ENCODE assay signal across 16 cellular contexts in the genomic region with DNA sequence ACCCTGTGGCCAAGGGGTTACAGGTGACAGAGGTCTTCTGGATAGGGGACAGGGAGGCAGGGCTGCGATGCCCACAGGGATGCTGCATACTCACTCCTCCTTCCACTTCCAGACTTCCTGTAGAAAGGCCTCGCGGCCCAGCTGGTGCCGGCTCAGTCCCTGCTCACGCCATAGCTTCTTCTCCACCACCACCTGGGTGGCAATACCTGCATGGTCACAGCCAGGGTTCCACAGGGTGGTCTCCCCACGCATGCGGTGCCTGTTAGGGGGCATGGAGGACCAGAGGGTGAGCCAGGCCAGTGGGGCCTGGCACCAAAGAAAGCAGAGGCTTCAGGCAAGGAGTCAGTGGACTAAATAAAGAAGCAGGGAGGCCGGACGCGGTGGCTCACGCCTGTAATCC. TPM values are rescaled to one million over a fixed set of nuclear protein-coding genes. Genes with fewer than 3 reads are reported as not detected.
DNase-seq lines count a peak whose midpoint lies in the region; ATAC-seq, FAIRE-seq and TF ChIP-seq lines count a peak whose summit lies in the region.
"Had no signal": no experiment of that assay in that cellular context is flagged by ENCODE, and none has a peak within 500 bp of the region (broad histone marks: within the 10 kb centered on the region; RNA-seq: fewer than 3 reads in every experiment).

No MANE protein-coding gene starts in this region.

- TF ChIP-seq POLR2A in K562 (conservative IDR thresholded peaks at IDR 0.05) = no peak

- H3K9ac ChIP-seq in K562 (ENCODE audit: insufficient read depth in 1 of 2, low read depth in 2 of 2, low read length in 2 of 2) (peak overlapping the region in 1 of 2 experiments; percentile 70; a peak in 2 of 4 replicates), kidney (ENCODE audit: low read length in 2 of 2) (no peak overlapping the region), trophoblast cell (ENCODE audit: low read length) (no peak overlapping the region)

- no peak for ATAC-seq in K562
- no peak for ATAC-seq in stimulated activated naive CD8-positive, alpha-beta T cell treated with anti-CD3 and anti-CD28 coated beads, Interleukin-15, amount 100 ng/mL, for 72 hours
- ATAC-seq in HG03045 (IDR thresholded peaks at IDR 0.05; ENCODE audit: unreplicated experiment) = no peak
- no peak for ATAC-seq in T-helper 17 cell
- ATAC-seq: A549 had no signal

- in situ Hi-C loops in K562 (cut with MboI) = no loop called here

- H4K8ac ChIP-seq in trophoblast cell (ENCODE audit: low read depth, low read length) = no peak overlapping the region

- WGBS in K562 (ENCODE audit: insufficient coverage, low coverage, missing lambda C conversion rate) = 95% methylated on average over 11 of the region's 11 CpGs
- WGBS in trophoblast cell (ENCODE audit: extremely low coverage, insufficient coverage, insufficient read length) = no CpG with 5 or more reads among the region's 11 CpGs

- CTCF ChIA-PET in K562 (lab: Yijun Ruan, JAX; ENCODE audit: low intra/inter-chr PET ratio) = no interaction called here

- H3K9me3 ChIP-seq in K562 (replicated peaks; ENCODE audit: control insufficient read depth, insufficient read depth, low read depth, low read length) (no peaks in the 10 kb centered on the region), kidney (ENCODE audit: control insufficient read depth in 1 of 2, low read length in 2 of 2) (no peaks in the 10 kb centered on the region), trophoblast cell (ENCODE audit: insufficient read depth, low read depth, low read length) (no peaks in the 10 kb centered on the region), T-helper 17 cell (ENCODE audit: control insufficient read depth, low read length, poor library complexity, severe bottlenecking) (no peaks in the 10 kb centered on the region)
- H3K9me3 ChIP-seq: A549, Caco-2 had no signal

- no peak overlapping the region for H4K12ac ChIP-seq in trophoblast cell (ENCODE audit: low read depth, low read length)

- TF ChIP-seq CTCF in K562 (IDR thresholded peaks at IDR 0.05 in 2 of 3, conservative IDR thresholded peaks at IDR 0.05 in 1 of 3; ENCODE audit: insufficient read depth in 2 of 3, low read depth in 1 of 3, low read length in 3 of 3) (no peak), kidney (IDR thresholded peaks at IDR 0.05; ENCODE audit: borderline replicate concordance, extremely low read depth, insufficient read depth) (no peak)

- H3K4ac ChIP-seq in trophoblast cell (ENCODE audit: low read depth, low read length) = no peak overlapping the region

- H3K4me3 Mint-ChIP-seq in stimulated activated naive CD8-positive, alpha-beta T cell treated with anti-CD3 and anti-CD28 coated beads, Interleukin-15, amount 100 ng/mL, for 72 hours = no peak overlapping the region
- H3K4me3 Mint-ChIP-seq in T-helper 17 cell = no peak overlapping the region
- H3K4me3 Mint-ChIP-seq: CD14-positive monocyte; CD8-positive, alpha-beta memory T cell had no signal

- no peaks in the 10 kb centered on the region for H4K20me1 ChIP-seq in K562 (replicated peaks; ENCODE audit: control insufficient read depth, insufficient read depth, low read length)

- H2BK5ac ChIP-seq in trophoblast cell (ENCODE audit: low read depth, low read length, poor library complexity) = no peak overlapping the region

- no peaks in the 10 kb centered on the region for H3K9me1 ChIP-seq in K562 (ENCODE audit: control insufficient read depth, insufficient read depth, low read length)

- H2BK12ac ChIP-seq in trophoblast cell (ENCODE audit: low read length) = no peak overlapping the region

- peaks cover 93% of the 10 kb centered on the region for H3K36me3 ChIP-seq in K562 (ENCODE audit: control insufficient read depth, insufficient read depth, low read length)
- peaks cover 15 to 18% of the 10 kb centered on the region in 2 donors for H3K36me3 ChIP-seq in kidney (ENCODE audit: control insufficient read depth in 1 of 2, insufficient read depth in 2 of 2, low read length in 2 of 2)
- peaks cover 52% of the 10 kb centered on the region in 2 experiments for H3K36me3 ChIP-seq in trophoblast cell (ENCODE audit: control insufficient read depth in 1 of 2, insufficient read depth in 2 of 2, low read length in 2 of 2)

- no peak for DNase-seq in K562 (ENCODE audit: extremely low read depth in 1 of 4, low spot score in 3 of 4)
- DNase-seq in kidney = peak; percentile 51
- no peak for DNase-seq in trophoblast cell
- DNase-seq in stimulated activated naive CD8-positive, alpha-beta T cell treated with anti-CD3 and anti-CD28 coated beads, Interleukin-15, amount 100 ng/mL, for 72 hours = no peak
- DNase-seq in T-helper 17 cell = no peak
- DNase-seq: Caco-2; CD8-positive, alpha-beta memory T cell; DND-41; GDM1; IMR-90; KG1 had no signal

- TF ChIP-seq RAD21 in K562 (CRISPR knock-in tag; conservative IDR thresholded peaks at IDR 0.05 in 1 of 2, IDR thresholded peaks at IDR 0.05 in 1 of 2) = no peak

- H3K79me2 ChIP-seq in K562 (ENCODE audit: control insufficient read depth, insufficient read depth, low read length) (peaks cover 7% of the 10 kb centered on the region), trophoblast cell (ENCODE audit: control insufficient read depth, insufficient read depth, low read length, poor library complexity) (no peaks in the 10 kb centered on the region)

- H3K36me3 Mint-ChIP-seq in T-helper 17 cell (ENCODE audit: low read depth) = peaks cover 3% of the 10 kb centered on the region

- FAIRE-seq in K562 (lab: Jason Lieb, UNC) (no peak), kidney (lab: Jason Lieb, UNC) (no peak)
- FAIRE-seq: A549, GM12892, GM19239 had no signal

- H3K9me3 Mint-ChIP-seq in stimulated activated naive CD8-positive, alpha-beta T cell treated with anti-CD3 and anti-CD28 coated beads, Interleukin-15, amount 100 ng/mL, for 72 hours = no peaks in the 10 kb centered on the region
- H3K9me3 Mint-ChIP-seq: CD14-positive monocyte; CD8-positive, alpha-beta memory T cell had no signal

- H3K4me1 Mint-ChIP-seq in stimulated activated naive CD8-positive, alpha-beta T cell treated with anti-CD3 and anti-CD28 coated beads, Interleukin-15, amount 100 ng/mL, for 72 hours = no peaks in the 10 kb centered on the region
- peaks cover 5% of the 10 kb centered on the region for H3K4me1 Mint-ChIP-seq in T-helper 17 cell

- H3K14ac ChIP-seq in trophoblast cell (ENCODE audit: low read length) = no peak overlapping the region

- no peak overlapping the region for H3K4me3 ChIP-seq in K562
- no peak overlapping the region for H3K4me3 ChIP-seq in kidney (ENCODE audit: low read length in 2 of 2)
- peak overlapping the region; percentile 26 for H3K4me3 ChIP-seq in trophoblast cell (ENCODE audit: low read depth, low read length)
- H3K4me3 ChIP-seq: A549 had no signal

- H2BK120ac ChIP-seq in trophoblast cell (ENCODE audit: insufficient read depth, low read length, poor library complexity) = no peak overlapping the region

- no peak overlapping the region for H3K23ac ChIP-seq in trophoblast cell (ENCODE audit: low read length)

- no peak overlapping the region for H2AFZ ChIP-seq in K562 (ENCODE audit: low read depth, low read length)
- no peak overlapping the region for H2AFZ ChIP-seq in trophoblast cell (ENCODE audit: insufficient read depth, low read length, poor library complexity)

- no peaks in the 10 kb centered on the region for H3K27me3 Mint-ChIP-seq in stimulated activated naive CD8-positive, alpha-beta T cell treated with anti-CD3 and anti-CD28 coated beads, Interleukin-15, amount 100 ng/mL, for 72 hours
- no peaks in the 10 kb centered on the region for H3K27me3 Mint-ChIP-seq in T-helper 17 cell
- H3K27me3 Mint-ChIP-seq: CD8-positive, alpha-beta memory T cell had no signal

- H3K79me1 ChIP-seq in trophoblast cell (ENCODE audit: low read length) = no peaks in the 10 kb centered on the region

- no peak overlapping the region for H4K91ac ChIP-seq in trophoblast cell (ENCODE audit: low read depth, low read length)

- H3K4me2 ChIP-seq in K562 (ENCODE audit: insufficient read depth, low read length) (no peak overlapping the region), trophoblast cell (ENCODE audit: low read length) (no peak overlapping the region)
- H3K4me2 ChIP-seq: A549 had no signal

- peaks cover 0 to 22% of the 10 kb centered on the region in 2 experiments; a peak in 1 of 5 replicates for H3K4me1 ChIP-seq in K562 (replicated peaks in 1 of 2; ENCODE audit: control insufficient read depth in 2 of 2, insufficient read depth in 2 of 2, low read length in 2 of 2)
- no peaks in the 10 kb centered on the region for H3K4me1 ChIP-seq in kidney (ENCODE audit: control insufficient read depth in 1 of 2, insufficient read depth in 1 of 2, low read depth in 1 of 2, low read length in 2 of 2)
- no peaks in the 10 kb centered on the region for H3K4me1 ChIP-seq in trophoblast cell (ENCODE audit: control insufficient read depth in 1 of 2, insufficient read depth in 2 of 2, low read length in 2 of 2)
- H3K4me1 ChIP-seq: A549, Caco-2 had no signal

- H3K27ac ChIP-seq in K562 (ENCODE audit: extremely low read depth, low read depth, low read length) (no peak overlapping the region; the same call in 2 of the 3 replicates), kidney (ENCODE audit: low read depth in 2 of 2, low read length in 2 of 2) (no peak overlapping the region), trophoblast cell (ENCODE audit: low read depth, low read length) (no peak overlapping the region)
- H3K27ac ChIP-seq: A549 had no signal

- no TSS peak for BruUV-seq in K562 (replicated peaks; lab: Mats Ljungman, UMichigan)

- POLR2A ChIA-PET in K562 (lab: Yijun Ruan, JAX) = interaction anchor here (0.6 to 2.4 kb wide), 12 partner anchors 10 to 191 kb away, joined by 3 to 10 read pairs (median 4); partner anchors contain the start of genes BAG6, HSPA1B and LSM2

- no peak for TF ChIP-seq EP300 in K562 (IDR thresholded peaks at IDR 0.05; ENCODE audit: low read length)

- H3K27ac Mint-ChIP-seq in stimulated activated naive CD8-positive, alpha-beta T cell treated with anti-CD3 and anti-CD28 coated beads, Interleukin-15, amount 100 ng/mL, for 72 hours = no peak overlapping the region
- H3K27ac Mint-ChIP-seq in T-helper 17 cell = no peak overlapping the region

- H3K18ac ChIP-seq in trophoblast cell (ENCODE audit: low read length) = no peak overlapping the region

- intact Hi-C loops in K562 (cut with micrococcal nuclease) (no loop called here), kidney (cut with DNase I) (no loop called here)

- no peak overlapping the region for H2AK5ac ChIP-seq in trophoblast cell (ENCODE audit: low read length)

- H3K27me3 ChIP-seq in K562 (ENCODE audit: control insufficient read depth in 2 of 2, insufficient read depth in 2 of 2, low read length in 2 of 2) = no peaks in the 10 kb centered on the region
- H3K27me3 ChIP-seq in trophoblast cell (ENCODE audit: insufficient read depth, low read length) = no peaks in the 10 kb centered on the region

RNA-seq across cellular contexts. Expression of gene VWA7, which starts 8.3 kb away (rescaled TPM):
- 12.4 and 19.7 TPM in 2 replicates for total RNA-seq in K562 (2011; cell fraction: chromatin; rRNA removed; ENCODE audit: low replicate concordance)
- 11.3 and 16.5 TPM in 2 replicates for total RNA-seq in K562 (2011; cell fraction: nucleolus; rRNA removed)
- 10.5 and 14.0 TPM in 2 replicates for total RNA-seq in K562 (2011; cell fraction: nucleoplasm; rRNA removed)
- total RNA-seq in K562 (2014; rRNA removed) (0.65 and 0.68 TPM in 2 replicates), K562 (2014; rRNA removed; fragmentation: Illumina TruSeq; extraction: Trizol) (0.70 and 0.95 TPM in 2 replicates), K562 (2015; rRNA removed; fragmentation: Illumina TruSeq; extraction: Trizol) (0.36 and 0.49 TPM in 2 replicates), K562 (2021) (1.8 and 2.9 TPM in 2 replicates), kidney (32.5 TPM), T-helper 17 cell (1 to 10 TPM; 2.8 to 2.9 TPM)
- polyA plus RNA-seq in K562 (2011; rRNA removed) (1.0 and 1.7 TPM in 2 replicates), K562 (2014; fragmentation: Illumina TruSeq; extraction: Trizol) (1.1 and 1.3 TPM in 2 replicates), K562 (2014; fragmentation: Nextera tagmentation; extraction: Ambion mirVana) (under 1 TPM; 0.18 to 0.32 TPM), K562 (2014; rRNA removed) (2.4 and 3.0 TPM in 2 replicates), kidney (ENCODE audit: insufficient read depth, low read depth, low replicate concordance) (10.2 TPM)
- polyA plus RNA-seq in K562 (2011; cell fraction: cytosol; rRNA removed) = 0.83 and 2.5 TPM in 2 replicates
- polyA plus RNA-seq in K562 (2011; cell fraction: nucleus; rRNA removed) = 6.5 and 17.2 TPM in 2 replicates
- polyA plus RNA-seq in K562 (2012) = 2.2 and 4.0 TPM in 2 replicates
- 0.33 and 1.4 TPM in 2 replicates for polyA minus RNA-seq in K562 (2011; rRNA and poly(A)+ RNA removed)
- 0.55 and 2.2 TPM in 2 replicates for polyA minus RNA-seq in K562 (2011; cell fraction: cytosol; rRNA and poly(A)+ RNA removed)
- 3.7 and 4.3 TPM in 2 replicates for polyA minus RNA-seq in K562 (2011; cell fraction: nucleus; rRNA and poly(A)+ RNA removed)
- 0.36 and 0.56 TPM in 2 replicates for polyA plus RNA-seq in trophoblast cell (2013)
- polyA plus RNA-seq: CD14-positive monocyte had no signal

RNA-seq across cellular contexts. Expression of gene VARS1, which starts 10.1 kb away (rescaled TPM):
- total RNA-seq in K562 (2011; cell fraction: chromatin; rRNA removed; ENCODE audit: low replicate concordance) = 246 and 727 TPM in 2 replicates
- 447 and 517 TPM in 2 replicates for total RNA-seq in K562 (2011; cell fraction: nucleolus; rRNA removed)
- total RNA-seq in K562 (2011; cell fraction: nucleoplasm; rRNA removed) = 263 and 281 TPM in 2 replicates
- total RNA-seq in K562 (2014; rRNA removed) (155 and 210 TPM in 2 replicates), K562 (2014; rRNA removed; fragmentation: Illumina TruSeq; extraction: Trizol) (187 and 202 TPM in 2 replicates), K562 (2015; rRNA removed; fragmentation: Illumina TruSeq; extraction: Trizol) (128 and 130 TPM in 2 replicates), K562 (2021) (484 and 488 TPM in 2 replicates), kidney (79.0 TPM), T-helper 17 cell (10 to 100 TPM; 58.0 to 73.7 TPM)
- polyA plus RNA-seq in K562 (2011; rRNA removed) (37.9 and 95.1 TPM in 2 replicates), K562 (2014; fragmentation: Illumina TruSeq; extraction: Trizol) (282 and 332 TPM in 2 replicates), K562 (2014; fragmentation: Nextera tagmentation; extraction: Ambion mirVana) (10 to 100 TPM in 1 of 2 experiments, 1 to 10 TPM in 1; 2.9 to 10.4 TPM), K562 (2014; rRNA removed) (128 and 129 TPM in 2 replicates), kidney (ENCODE audit: insufficient read depth, low read depth, low replicate concordance) (30.3 TPM)
- 43.0 and 64.6 TPM in 2 replicates for polyA plus RNA-seq in K562 (2011; cell fraction: cytosol; rRNA removed)
- polyA plus RNA-seq in K562 (2011; cell fraction: nucleus; rRNA removed) = 313 and 459 TPM in 2 replicates
- 232 and 255 TPM in 2 replicates for polyA plus RNA-seq in K562 (2012)
- 80.3 and 127 TPM in 2 replicates for polyA minus RNA-seq in K562 (2011; rRNA and poly(A)+ RNA removed)
- 209 and 273 TPM in 2 replicates for polyA minus RNA-seq in K562 (2011; cell fraction: cytosol; rRNA and poly(A)+ RNA removed)
- polyA minus RNA-seq in K562 (2011; cell fraction: nucleus; rRNA and poly(A)+ RNA removed) = 119 and 142 TPM in 2 replicates
- polyA plus RNA-seq in trophoblast cell (2013) = 39.7 and 43.2 TPM in 2 replicates

RNA-seq across cellular contexts. Expression of gene LSM2, which starts 21.3 kb away (rescaled TPM):
- total RNA-seq in K562 (2011; cell fraction: chromatin; rRNA removed; ENCODE audit: low replicate concordance) = 30.0 and 54.3 TPM in 2 replicates
- 63.9 and 68.4 TPM in 2 replicates for total RNA-seq in K562 (2011; cell fraction: nucleolus; rRNA removed)
- total RNA-seq in K562 (2011; cell fraction: nucleoplasm; rRNA removed) = 72.4 and 107 TPM in 2 replicates
- total RNA-seq in K562 (2014; rRNA removed) = 163 and 271 TPM in 2 replicates
- 244 and 250 TPM in 2 replicates for total RNA-seq in K562 (2014; rRNA removed; fragmentation: Illumina TruSeq; extraction: Trizol)
- 195 and 196 TPM in 2 replicates for total RNA-seq in K562 (2015; rRNA removed; fragmentation: Illumina TruSeq; extraction: Trizol)
- total RNA-seq in K562 (2021) = 223 and 232 TPM in 2 replicates
- 154 and 184 TPM in 2 replicates for polyA plus RNA-seq in K562 (2011; rRNA removed)
- 318 and 368 TPM in 2 replicates for polyA plus RNA-seq in K562 (2011; cell fraction: cytosol; rRNA removed)
- polyA plus RNA-seq in K562 (2011; cell fraction: nucleus; rRNA removed) = 114 and 133 TPM in 2 replicates
- polyA plus RNA-seq in K562 (2012) = 208 and 220 TPM in 2 replicates
- 223 and 256 TPM in 2 replicates for polyA plus RNA-seq in K562 (2014; fragmentation: Illumina TruSeq; extraction: Trizol)
- polyA plus RNA-seq in K562 (2014; fragmentation: Nextera tagmentation; extraction: Ambion mirVana) = 100 to 1,000 TPM; 405 to 407 TPM
- polyA plus RNA-seq in K562 (2014; rRNA removed) = 159 and 218 TPM in 2 replicates
- polyA minus RNA-seq in K562 (2011; rRNA and poly(A)+ RNA removed) = 135 and 188 TPM in 2 replicates
- 127 and 129 TPM in 2 replicates for polyA minus RNA-seq in K562 (2011; cell fraction: cytosol; rRNA and poly(A)+ RNA removed)
- 13.7 and 23.7 TPM in 2 replicates for polyA minus RNA-seq in K562 (2011; cell fraction: nucleus; rRNA and poly(A)+ RNA removed)
- total RNA-seq in kidney = 41.6 TPM
- polyA plus RNA-seq in kidney (ENCODE audit: insufficient read depth, low read depth, low replicate concordance) = 70.6 TPM
- polyA plus RNA-seq in trophoblast cell (2013) = 109 and 111 TPM in 2 replicates
- 10 to 100 TPM; 20.9 to 22.5 TPM for total RNA-seq in T-helper 17 cell

RNA-seq across cellular contexts. Expression of gene SAPCD1, which starts 23.0 kb away (rescaled TPM):
- 127 and 183 TPM in 2 replicates for total RNA-seq in K562 (2011; cell fraction: chromatin; rRNA removed; ENCODE audit: low replicate concordance)
- 43.2 and 49.2 TPM in 2 replicates for total RNA-seq in K562 (2011; cell fraction: nucleolus; rRNA removed)
- total RNA-seq in K562 (2011; cell fraction: nucleoplasm; rRNA removed) = 129 and 205 TPM in 2 replicates
- 5.9 and 6.5 TPM in 2 replicates for total RNA-seq in K562 (2014; rRNA removed)
- 7.0 and 7.4 TPM in 2 replicates for total RNA-seq in K562 (2014; rRNA removed; fragmentation: Illumina TruSeq; extraction: Trizol)
- total RNA-seq in K562 (2015; rRNA removed; fragmentation: Illumina TruSeq; extraction: Trizol) = 5.8 and 7.5 TPM in 2 replicates
- 13.4 and 15.8 TPM in 2 replicates for total RNA-seq in K562 (2021)
- polyA plus RNA-seq in K562 (2011; rRNA removed) = 11.7 and 17.8 TPM in 2 replicates
- 4.3 and 5.0 TPM in 2 replicates for polyA plus RNA-seq in K562 (2011; cell fraction: cytosol; rRNA removed)
- 169 and 188 TPM in 2 replicates for polyA plus RNA-seq in K562 (2011; cell fraction: nucleus; rRNA removed)
- 14.3 and 26.9 TPM in 2 replicates for polyA plus RNA-seq in K562 (2012)
- 12.9 and 18.4 TPM in 2 replicates for polyA plus RNA-seq in K562 (2014; fragmentation: Illumina TruSeq; extraction: Trizol)
- 1 to 10 TPM; 2.6 to 3.2 TPM for polyA plus RNA-seq in K562 (2014; fragmentation: Nextera tagmentation; extraction: Ambion mirVana)
- polyA plus RNA-seq in K562 (2014; rRNA removed) = 17.1 and 30.2 TPM in 2 replicates
- polyA minus RNA-seq in K562 (2011; rRNA and poly(A)+ RNA removed) = 3.2 and 4.9 TPM in 2 replicates
- polyA minus RNA-seq in K562 (2011; cell fraction: cytosol; rRNA and poly(A)+ RNA removed) = 4.2 TPM in 1 of 2 replicates, not detected in the other
- polyA minus RNA-seq in K562 (2011; cell fraction: nucleus; rRNA and poly(A)+ RNA removed) = 10.4 and 14.8 TPM in 2 replicates
- 6.5 TPM for total RNA-seq in kidney
- polyA plus RNA-seq in kidney (ENCODE audit: insufficient read depth, low read depth, low replicate concordance) = 6.8 TPM
- 0.36 and 0.47 TPM in 2 replicates for polyA plus RNA-seq in trophoblast cell (2013)
- total RNA-seq in T-helper 17 cell = 1 to 10 TPM; 3.6 to 4.2 TPM
- total RNA-seq: IMR-90 had no signal
- polyA plus RNA-seq: CD14-positive monocyte; CD8-positive, alpha-beta memory T cell had no signal

RNA-seq across cellular contexts. Expression of gene HSPA1L, which starts 29.6 kb away (rescaled TPM):
- total RNA-seq in K562 (2011; cell fraction: chromatin; rRNA removed; ENCODE audit: low replicate concordance) = 0.97 and 1.8 TPM in 2 replicates
- 0.67 and 0.79 TPM in 2 replicates for total RNA-seq in K562 (2011; cell fraction: nucleolus; rRNA removed)
- 0.88 and 0.92 TPM in 2 replicates for total RNA-seq in K562 (2011; cell fraction: nucleoplasm; rRNA removed)
- total RNA-seq in K562 (2014; rRNA removed) (0.82 and 1.0 TPM in 2 replicates), K562 (2014; rRNA removed; fragmentation: Illumina TruSeq; extraction: Trizol) (0.70 and 1.3 TPM in 2 replicates), K562 (2015; rRNA removed; fragmentation: Illumina TruSeq; extraction: Trizol) (1.1 and 1.3 TPM in 2 replicates), K562 (2021) (1.0 and 1.1 TPM in 2 replicates), kidney (1.7 TPM), T-helper 17 cell (1 to 10 TPM; 3.4 to 3.5 TPM)
- polyA plus RNA-seq in K562 (2011; rRNA removed) (2.0 and 2.2 TPM in 2 replicates), K562 (2014; fragmentation: Illumina TruSeq; extraction: Trizol) (1.5 and 2.1 TPM in 2 replicates), K562 (2014; fragmentation: Nextera tagmentation; extraction: Ambion mirVana) (under 1 TPM; 0.14 to 0.34 TPM), K562 (2014; rRNA removed) (1.3 and 1.7 TPM in 2 replicates), kidney (ENCODE audit: insufficient read depth, low read depth, low replicate concordance) (2.3 TPM)
- 1.5 and 2.2 TPM in 2 replicates for polyA plus RNA-seq in K562 (2011; cell fraction: cytosol; rRNA removed)
- polyA plus RNA-seq in K562 (2011; cell fraction: nucleus; rRNA removed) = 1.2 and 1.5 TPM in 2 replicates
- polyA plus RNA-seq in K562 (2012) = 2.3 and 3.1 TPM in 2 replicates
- 2.5 and 3.0 TPM in 2 replicates for polyA minus RNA-seq in K562 (2011; rRNA and poly(A)+ RNA removed)
- polyA minus RNA-seq in K562 (2011; cell fraction: cytosol; rRNA and poly(A)+ RNA removed) = 1.2 and 1.4 TPM in 2 replicates
- polyA minus RNA-seq in K562 (2011; cell fraction: nucleus; rRNA and poly(A)+ RNA removed) = 0.13 and 0.78 TPM in 2 replicates
- polyA plus RNA-seq in trophoblast cell (2013) = 0.87 and 0.94 TPM in 2 replicates
